In genomic region chr2:203567786-203568185, GRCh38 we compare ENCODE assay signal across 19 cellular contexts.
"Had no signal": no experiment of that assay in that cellular context is flagged by ENCODE, and none has a peak within 500 bp of the region (broad histone marks: within the 10 kb centered on the region; RNA-seq: fewer than 3 reads in every experiment).

No MANE protein-coding gene starts in this region.

- DNase-seq: activated CD4-positive, alpha-beta T cell treated with anti-CD3 and anti-CD28 coated beads, Interleukin-2, amount 10 ng/mL, durations not matched to agents 7 days and 5 days; activated CD8-positive, alpha-beta T cell treated with anti-CD3 and anti-CD28 coated beads, Interleukin-2, amount 10 ng/mL, durations not matched to agents 7 days and 5 days; activated naive CD4-positive, alpha-beta T cell treated with anti-CD3 and anti-CD28 coated beads for 36 hours; activated T-cell treated with anti-CD3 and anti-CD28 coated beads, Interleukin-2, amount 50 U/mL, for 24 hours; aorta; cerebellar nuclear complex; effector CD4-positive, alpha-beta T cell; foreskin melanocyte; kidney glomerular epithelial cell; left ventricle myocardium inferior; mammary epithelial cell; midbrain; nephron progenitor cell; occipital lobe; T-helper 1 cell; T-helper 9 cell had no signal

- H3K36me3 ChIP-seq: breast epithelium, left ventricle myocardium inferior, right atrium auricular region, tibial nerve had no signal

- H3K4me3 ChIP-seq: breast epithelium, left ventricle myocardium inferior, right atrium auricular region, tibial nerve had no signal

- H3K27ac ChIP-seq: breast epithelium, left ventricle myocardium inferior, right atrium auricular region, tibial nerve had no signal

- H3K27me3 ChIP-seq: breast epithelium, right atrium auricular region, tibial nerve had no signal

- H3K4me1 ChIP-seq: breast epithelium, left ventricle myocardium inferior, right atrium auricular region, tibial nerve had no signal

- H3K9me3 ChIP-seq: breast epithelium, left ventricle myocardium inferior, right atrium auricular region, tibial nerve had no signal
